In genomic region chr1:85570446-85571180, GRCh38 we compare ENCODE assay signal across 1 cellular context.
TF ChIP-seq lines count a peak whose summit lies in the region.

No MANE protein-coding gene starts in this region.

TF ChIP-seq in H1, 55 proteins besides CTCF, POLR2A, EP300 and RAD21:
- TF ChIP-seq NANOG (IDR thresholded peaks at IDR 0.05; ENCODE audit: insufficient read depth, low read depth, low read length, poor library complexity, severe bottlenecking), result no peak
- no peak for TF ChIP-seq CHD2 (IDR thresholded peaks at IDR 0.05; ENCODE audit: low read length)
- no peak for TF ChIP-seq SP4 (IDR thresholded peaks at IDR 0.05; ENCODE audit: low read length)
- TF ChIP-seq RXRA (IDR thresholded peaks at IDR 0.05; ENCODE audit: insufficient read depth, low read depth, low read length), result no peak
- no peak for TF ChIP-seq NRF1 (IDR thresholded peaks at IDR 0.05; ENCODE audit: low read depth, low read length)
- no peak for TF ChIP-seq CHD1 (IDR thresholded peaks at IDR 0.05; ENCODE audit: low read depth, low read length)
- no peak for TF ChIP-seq CEBPB (IDR thresholded peaks at IDR 0.05; ENCODE audit: low read depth, low read length)
- no peak for TF ChIP-seq JUND (IDR thresholded peaks at IDR 0.05; ENCODE audit: low read length)
- no peak for TF ChIP-seq EZH2 (IDR thresholded peaks at IDR 0.05; ENCODE audit: low read depth, low read length, severe bottlenecking)
- no peak for TF ChIP-seq KDM5A (IDR thresholded peaks at IDR 0.05; ENCODE audit: low read length)
